33 cellular contexts compared by ENCODE assay signal in the genomic region with DNA sequence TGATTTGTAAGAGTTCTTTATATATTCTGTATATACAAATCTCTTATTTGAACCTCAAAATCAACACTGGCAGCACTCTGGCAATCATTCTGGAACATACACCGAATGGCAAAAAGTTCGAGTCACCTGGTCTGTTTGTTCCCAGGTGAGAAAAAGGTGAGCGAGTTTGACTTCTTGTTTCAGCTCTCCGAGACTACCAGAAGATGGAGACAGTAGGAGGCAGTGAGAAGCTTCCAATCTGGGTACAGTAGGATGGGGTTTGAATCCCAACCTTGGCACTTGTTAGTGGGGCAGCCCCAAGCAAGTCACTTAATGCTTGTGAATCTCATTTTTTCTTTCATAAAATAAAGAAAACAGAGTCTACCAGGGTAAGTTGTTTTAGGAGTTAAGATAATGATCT.
"Had no signal": no experiment of that assay in that cellular context is flagged by ENCODE, and none has a peak within 500 bp of the region (broad histone marks: within the 10 kb centered on the region; RNA-seq: fewer than 3 reads in every experiment).

No MANE protein-coding gene starts in this region.

- H3K27ac Mint-ChIP-seq: activated CD4-positive, alpha-beta memory T cell treated with anti-CD3 and anti-CD28 coated beads, Interleukin-2, amount 10 ng/mL, durations not matched to agents 7 days and 5 days; activated CD4-positive, alpha-beta T cell treated with anti-CD3 and anti-CD28 coated beads, Interleukin-2, amount 10 ng/mL, durations not matched to agents 7 days and 5 days; activated T-cell treated with anti-CD3 and anti-CD28 coated beads, Interleukin-2, amount 50 U/mL, for 24 hours; dendritic cell treated with granulocyte-macrophage colony-stimulating factor and Interleukin-4, amounts not matched to agents 40 ng/mL and 50 ng/mL, for 4 days; naive thymus-derived CD4-positive, alpha-beta T cell; stimulated activated effector memory CD8-positive, alpha-beta T cell treated with anti-CD3 and anti-CD28 coated beads, Interleukin-12 subunit alpha, Interleukin-12 subunit beta, amount 100 ng/mL, for 72 hours; stimulated activated naive CD8-positive, alpha-beta T cell treated with anti-CD3 and anti-CD28 coated beads, Interleukin-15, Interleukin-2, amounts not matched to agents 100 ng/mL and 50 ng/mL, for 24 hours; T-helper 1 cell treated with Interleukin-12 subunit alpha and Interleukin-12 subunit beta and Interleukin-4 antibody, amounts not matched to agents 30 μg/mL and 1 μg/mL, for 36 hours had no signal

- H3K9me3 ChIP-seq: esophagus squamous epithelium, pancreas, prostate gland, sigmoid colon, thoracic aorta had no signal

- ATAC-seq: left cardiac atrium; naive thymus-derived CD4-positive, alpha-beta T cell; pancreas; stimulated activated effector memory CD8-positive, alpha-beta T cell treated with anti-CD3 and anti-CD28 coated beads, Interleukin-12 subunit alpha, Interleukin-12 subunit beta, amount 100 ng/mL, for 72 hours had no signal

- H2AFZ ChIP-seq: hepatocyte had no signal

- H3K4me1 ChIP-seq: esophagus squamous epithelium, pancreas, prostate gland, sigmoid colon had no signal

- FAIRE-seq: astrocyte, frontal cortex, keratinocyte, pancreas, small intestine, urothelium cell line had no signal

- H3K9me3 Mint-ChIP-seq: activated CD4-positive, alpha-beta memory T cell treated with anti-CD3 and anti-CD28 coated beads, Interleukin-2, amount 10 ng/mL, durations not matched to agents 7 days and 5 days; activated CD4-positive, alpha-beta T cell treated with anti-CD3 and anti-CD28 coated beads, Interleukin-2, amount 10 ng/mL, durations not matched to agents 7 days and 5 days; activated T-cell treated with anti-CD3 and anti-CD28 coated beads, Interleukin-2, amount 50 U/mL, for 24 hours; dendritic cell treated with granulocyte-macrophage colony-stimulating factor and Interleukin-4, amounts not matched to agents 40 ng/mL and 50 ng/mL, for 4 days; naive thymus-derived CD4-positive, alpha-beta T cell; stimulated activated effector memory CD8-positive, alpha-beta T cell treated with anti-CD3 and anti-CD28 coated beads, Interleukin-12 subunit alpha, Interleukin-12 subunit beta, amount 100 ng/mL, for 72 hours; stimulated activated naive CD8-positive, alpha-beta T cell treated with anti-CD3 and anti-CD28 coated beads, Interleukin-15, Interleukin-2, amounts not matched to agents 100 ng/mL and 50 ng/mL, for 24 hours; T-helper 1 cell treated with Interleukin-12 subunit alpha and Interleukin-12 subunit beta and Interleukin-4 antibody, amounts not matched to agents 30 μg/mL and 1 μg/mL, for 36 hours had no signal

- H3K79me2 ChIP-seq: hepatocyte had no signal

- H3K4me1 Mint-ChIP-seq: activated CD4-positive, alpha-beta T cell treated with anti-CD3 and anti-CD28 coated beads, Interleukin-2, amount 10 ng/mL, durations not matched to agents 7 days and 5 days; stimulated activated effector memory CD8-positive, alpha-beta T cell treated with anti-CD3 and anti-CD28 coated beads, Interleukin-12 subunit alpha, Interleukin-12 subunit beta, amount 100 ng/mL, for 72 hours had no signal

- DNase-seq: activated CD4-positive, alpha-beta memory T cell treated with anti-CD3 and anti-CD28 coated beads, Interleukin-2, amount 10 ng/mL, durations not matched to agents 7 days and 5 days; activated CD4-positive, alpha-beta T cell treated with anti-CD3 and anti-CD28 coated beads, Interleukin-2, amount 10 ng/mL, durations not matched to agents 7 days and 5 days; activated CD4-positive, CD25-positive, alpha-beta regulatory T cell treated with anti-CD3 and anti-CD28 coated beads, Interleukin-2, amount 50 U/mL, for 72 hours; activated CD8-positive, alpha-beta memory T cell treated with anti-CD3 and anti-CD28 coated beads, Interleukin-2, amount 50 U/mL, for 48 hours; activated gamma-delta T cell; activated naive CD4-positive, alpha-beta T cell treated with anti-CD3 and anti-CD28 coated beads, Interleukin-2, amount 50 U/mL, for 16 hours; activated T-cell treated with anti-CD3 and anti-CD28 coated beads, Interleukin-2, amount 50 U/mL, for 24 hours; amniotic stem cell; brain microvascular endothelial cell; caudate nucleus; esophagus squamous epithelium; left cardiac atrium; midbrain; naive thymus-derived CD4-positive, alpha-beta T cell; nucleus accumbens; pancreas; sigmoid colon; small intestine; stimulated activated CD4-positive, alpha-beta T cell treated with anti-CD3 and anti-CD28 coated beads, Interleukin-4, amount 100 ng/mL, for 24 hours; T-helper 9 cell; WERI-Rb-1 had no signal

- H3K4me3 ChIP-seq: esophagus squamous epithelium, hepatocyte, pancreas, prostate gland, sigmoid colon, thoracic aorta had no signal

- H3K4me2 ChIP-seq: hepatocyte had no signal

- H3K27ac ChIP-seq: brain microvascular endothelial cell, epithelial cell of prostate, esophagus squamous epithelium, hepatocyte, pancreas, prostate gland, sigmoid colon, thoracic aorta, WERI-Rb-1 had no signal

- H3K4me3 Mint-ChIP-seq: activated CD4-positive, alpha-beta memory T cell treated with anti-CD3 and anti-CD28 coated beads, Interleukin-2, amount 10 ng/mL, durations not matched to agents 7 days and 5 days; activated CD4-positive, alpha-beta T cell treated with anti-CD3 and anti-CD28 coated beads, Interleukin-2, amount 10 ng/mL, durations not matched to agents 7 days and 5 days; activated T-cell treated with anti-CD3 and anti-CD28 coated beads, Interleukin-2, amount 50 U/mL, for 24 hours; dendritic cell treated with granulocyte-macrophage colony-stimulating factor and Interleukin-4, amounts not matched to agents 40 ng/mL and 50 ng/mL, for 4 days; naive thymus-derived CD4-positive, alpha-beta T cell; stimulated activated effector memory CD8-positive, alpha-beta T cell treated with anti-CD3 and anti-CD28 coated beads, Interleukin-12 subunit alpha, Interleukin-12 subunit beta, amount 100 ng/mL, for 72 hours; stimulated activated naive CD8-positive, alpha-beta T cell treated with anti-CD3 and anti-CD28 coated beads, Interleukin-15, Interleukin-2, amounts not matched to agents 100 ng/mL and 50 ng/mL, for 24 hours; T-helper 1 cell treated with Interleukin-12 subunit alpha and Interleukin-12 subunit beta and Interleukin-4 antibody, amounts not matched to agents 30 μg/mL and 1 μg/mL, for 36 hours had no signal

- H3K27me3 Mint-ChIP-seq: activated CD4-positive, alpha-beta memory T cell treated with anti-CD3 and anti-CD28 coated beads, Interleukin-2, amount 10 ng/mL, durations not matched to agents 7 days and 5 days; activated CD4-positive, alpha-beta T cell treated with anti-CD3 and anti-CD28 coated beads, Interleukin-2, amount 10 ng/mL, durations not matched to agents 7 days and 5 days; activated T-cell treated with anti-CD3 and anti-CD28 coated beads, Interleukin-2, amount 50 U/mL, for 24 hours; dendritic cell treated with granulocyte-macrophage colony-stimulating factor and Interleukin-4, amounts not matched to agents 40 ng/mL and 50 ng/mL, for 4 days; naive thymus-derived CD4-positive, alpha-beta T cell; stimulated activated naive CD8-positive, alpha-beta T cell treated with anti-CD3 and anti-CD28 coated beads, Interleukin-15, Interleukin-2, amounts not matched to agents 100 ng/mL and 50 ng/mL, for 24 hours had no signal

- H3K27me3 ChIP-seq: brain microvascular endothelial cell, esophagus squamous epithelium, hepatocyte, pancreas, sigmoid colon had no signal
